28 cellular contexts compared by ENCODE assay signal in genomic region chr2:44851518-44851917, GRCh38.
"Had no signal": no experiment of that assay in that cellular context is flagged by ENCODE, and none has a peak within 500 bp of the region (broad histone marks: within the 10 kb centered on the region; RNA-seq: fewer than 3 reads in every experiment).

No MANE protein-coding gene starts in this region.

- H3K9me3 ChIP-seq: ovary, psoas muscle, spleen, suprapubic skin, testis, tibial artery, transverse colon, upper lobe of right lung, uterus had no signal

- ATAC-seq: natural killer cell; psoas muscle; right cardiac atrium; sciatic nerve; stimulated activated memory B cell treated with anti-CD40 and anti-IgM and Interleukin-4, amounts not matched to agents 10 μg/mL and 1 μg/mL and 100 μg/mL, for 72 hours; stimulated activated naive CD8-positive, alpha-beta T cell treated with anti-CD3 and anti-CD28 coated beads, Interleukin-15, amount 100 ng/mL, for 72 hours; stimulated activated naive CD8-positive, alpha-beta T cell treated with anti-CD3 and anti-CD28 coated beads, Interleukin-15, Interleukin-2, amounts not matched to agents 100 U/mL and 50 U/mL, for 24 hours; upper lobe of right lung had no signal

- H3K9ac ChIP-seq: neural progenitor cell, parathyroid adenoma had no signal

- DNase-seq: natural killer cell; occipital lobe; ovary; posterior cingulate gyrus; psoas muscle; right cardiac atrium; spleen; stimulated activated CD4-positive, alpha-beta T cell treated with anti-CD3 and anti-CD28 coated beads, Interleukin-12 subunit alpha, Interleukin-12 subunit beta, amount 100 ng/mL, for 4 hours; stimulated activated CD4-positive, alpha-beta T cell treated with anti-CD3 and anti-CD28 coated beads, Interleukin-1b, Interleukin-23, amount 100 ng/mL, for 48 hours; stimulated activated CD4-positive, alpha-beta T cell treated with anti-CD3 and anti-CD28 coated beads, Interleukin-4, amount 100 ng/mL, for 1 hour; stimulated activated CD4-positive, alpha-beta T cell treated with anti-CD3 and anti-CD28 coated beads, Interleukin-4, amount 100 ng/mL, for 4 hours; stimulated activated CD8-positive, alpha-beta memory T cell treated with anti-CD3 and anti-CD28 coated beads, Interleukin-4, amount 100 ng/mL, for 48 hours; stimulated activated naive CD4-positive, alpha-beta T cell; stimulated activated naive CD8-positive, alpha-beta T cell treated with anti-CD3 and anti-CD28 coated beads, Interleukin-15, amount 100 ng/mL, for 72 hours; stimulated activated naive CD8-positive, alpha-beta T cell treated with anti-CD3 and anti-CD28 coated beads, Interleukin-15, Interleukin-2, amounts not matched to agents 100 U/mL and 50 U/mL, for 24 hours; substantia nigra; testis; tibial artery; transverse colon; upper lobe of right lung; uterus had no signal

- H3K27ac ChIP-seq: neural progenitor cell, ovary, parathyroid adenoma, psoas muscle, skin epidermis, spleen, suprapubic skin, testis, tibial artery, transverse colon, upper lobe of right lung, uterus had no signal

- H3K27me3 ChIP-seq: neural progenitor cell, ovary, testis, upper lobe of right lung had no signal

- H3K4me3 ChIP-seq: neural progenitor cell, ovary, psoas muscle, skin epidermis, smooth muscle cell, spleen, suprapubic skin, testis, tibial artery, transverse colon, upper lobe of right lung, uterus had no signal

- H3K36me3 ChIP-seq: neural progenitor cell, ovary, spleen, suprapubic skin, tibial artery, transverse colon, upper lobe of right lung, uterus had no signal

- H3K79me2 ChIP-seq: parathyroid adenoma had no signal

- H2AFZ ChIP-seq: neural progenitor cell, parathyroid adenoma had no signal

- H3K4me1 ChIP-seq: neural progenitor cell, parathyroid adenoma, psoas muscle, spleen, suprapubic skin, testis, tibial artery, transverse colon, upper lobe of right lung, uterus had no signal

- H3K4me2 ChIP-seq: neural progenitor cell, smooth muscle cell had no signal
